9 cellular contexts compared by ENCODE assay signal in genomic region chr7:12570529-12571461, GRCh38. TPM values are rescaled to one million over a fixed set of nuclear protein-coding genes. Genes with fewer than 3 reads are reported as not detected.
A peak's percentile ranks its signal among the peaks of the same experiment; 100 is the strongest.
DNase-seq lines count a peak whose midpoint lies in the region; ATAC-seq and TF ChIP-seq lines count a peak whose summit lies in the region.
"Had no signal": no experiment of that assay in that cellular context is flagged by ENCODE, and none has a peak within 500 bp of the region (broad histone marks: within the 10 kb centered on the region; RNA-seq: fewer than 3 reads in every experiment).

Gene SCIN, plus strand, starts transcription at chr7:12570720. Its CDS starts 67 bp downstream, at chr7:12570787.

- peak within 1 kb of the TSS in 2 of 6 donors; percentile 8 to 86 for H3K27ac Mint-ChIP-seq in naive B cell

- H3K4me3 Mint-ChIP-seq in naive B cell, result peak within 1 kb of the TSS; percentile 46 to 96 (median 84)

- TF ChIP-seq CTCF in esophagus squamous epithelium (IDR thresholded peaks at IDR 0.05) (no peak), upper lobe of left lung (IDR thresholded peaks at IDR 0.05) (no peak)

- peaks cover 48 to 52% (median 49%) of the 10 kb centered on the region in 3 donors for H3K27me3 Mint-ChIP-seq in naive B cell

- no peaks in the 10 kb centered on the region for H3K9me3 Mint-ChIP-seq in naive B cell

- H3K36me3 ChIP-seq in esophagus squamous epithelium, result no peaks in the 10 kb centered on the region
- H3K36me3 ChIP-seq in upper lobe of left lung, result no peaks in the 10 kb centered on the region
- H3K36me3 ChIP-seq: adrenal gland had no signal

- peaks cover 0 to 4% of the 10 kb centered on the region in 2 donors for H3K36me3 Mint-ChIP-seq in naive B cell

- peaks cover 12 to 26% (median 20%) of the 10 kb centered on the region in 3 donors for H3K4me1 Mint-ChIP-seq in naive B cell

- peaks cover 0 to 29% (median 0%) of the 10 kb centered on the region in 4 donors for H3K27me3 ChIP-seq in esophagus squamous epithelium
- peaks cover 0 to 7% (median 0%) of the 10 kb centered on the region in 4 donors for H3K27me3 ChIP-seq in upper lobe of left lung

- intact Hi-C loops in esophagus squamous epithelium (cut with DNase I), result no loop called here

- peak within 1 kb of the TSS; percentile 18 to 78 (median 70) for H3K27ac ChIP-seq in esophagus squamous epithelium
- peak within 1 kb of the TSS in 3 of 4 donors; percentile 25 to 71 (median 48) for H3K27ac ChIP-seq in upper lobe of left lung
- H3K27ac ChIP-seq: adrenal gland had no signal

- no peak for TF ChIP-seq EP300 in upper lobe of left lung (IDR thresholded peaks at IDR 0.05)

- DNase-seq in activated naive CD4-positive, alpha-beta T cell treated with Interleukin-2 at 50 U/mL for 16 hours, result peak; percentile 21
- no peak for DNase-seq in activated naive CD4-positive, alpha-beta T cell (lab: John Stamatoyannopoulos, UW)
- DNase-seq in LHCN-M2 (ENCODE audit: low read depth), result peak; percentile 40
- peak; percentile 1 for DNase-seq in activated CD4-positive, alpha-beta T cell treated with anti-CD3 and anti-CD28 coated beads, Interleukin-2, amount 50 U/mL, for 1 hour
- DNase-seq in esophagus squamous epithelium (lab: John Stamatoyannopoulos, UW), result no peak
- DNase-seq in naive B cell, result peak; percentile 12
- DNase-seq in upper lobe of left lung, result peak; percentile 63 to 90

- peak within 1 kb of the TSS; percentile 36 to 69 (median 56) for H3K4me3 ChIP-seq in esophagus squamous epithelium
- H3K4me3 ChIP-seq in upper lobe of left lung, result peak within 1 kb of the TSS; percentile 19 to 51 (median 46)

- H3K9me3 ChIP-seq in esophagus squamous epithelium (no peaks in the 10 kb centered on the region), upper lobe of left lung (no peaks in the 10 kb centered on the region)
- H3K9me3 ChIP-seq: adrenal gland had no signal

- peak; percentile 67 to 70 for ATAC-seq in naive B cell (ENCODE audit: low read depth in 2 of 2)
- ATAC-seq in upper lobe of left lung (ENCODE audit: low FRiP score in 2 of 2), result peak; percentile 80 to 82
- no peak for ATAC-seq in GM21381 (IDR thresholded peaks at IDR 0.05; ENCODE audit: unreplicated experiment)

- TF ChIP-seq POLR2A in esophagus squamous epithelium (IDR thresholded peaks at IDR 0.05) (no peak), upper lobe of left lung (IDR thresholded peaks at IDR 0.05) (no peak)

- H3K4me1 ChIP-seq in esophagus squamous epithelium (peaks cover 4 to 38% (median 12%) of the 10 kb centered on the region in 3 donors), upper lobe of left lung (peaks cover 5 to 17% (median 13%) of the 10 kb centered on the region in 4 donors)
- H3K4me1 ChIP-seq: adrenal gland had no signal

- WGBS in esophagus squamous epithelium, 2 donors, result 19 to 28% methylated on average over 21 to 52 of the region's 74 CpGs
- 5 to 16% methylated on average over 19 to 58 of the region's 74 CpGs for WGBS in upper lobe of left lung, 2 donors

RNA-seq across cellular contexts. Expression of gene SCIN, which starts in this region (rescaled TPM):
- total RNA-seq in LHCN-M2 (2014; rRNA removed), result 0.40 and 1.0 TPM in 2 replicates
- 1.3 TPM for polyA plus RNA-seq in LHCN-M2 (2012)
- total RNA-seq in esophagus squamous epithelium, result 10 to 100 TPM in 3 of 4 donors, 1 to 10 TPM in 1; 3.4 to 38.4 (median 25.9) TPM
- under 1 TPM in 3 of 6 donors, not detected in 3; 0.11 to 0.48 (median 0.33) TPM for polyA plus RNA-seq in naive B cell (ENCODE audit: low read depth in 6 of 6)
- total RNA-seq in upper lobe of left lung, result 10 to 100 TPM in 5 of 6 donors, 1 to 10 TPM in 1; 9.3 to 19.6 (median 15.0) TPM

Comparison
In these comparisons a context has a peak if more than half of its experiments do, and no peak if none do; other contexts are left out.
1. DNase-seq: peak in activated naive CD4-positive, alpha-beta T cell treated with Interleukin-2 at 50 U/mL for 16 hours (single experiment), LHCN-M2 (single experiment), activated CD4-positive, alpha-beta T cell treated with anti-CD3 and anti-CD28 coated beads, Interleukin-2, amount 50 U/mL, for 1 hour (single experiment) and upper lobe of left lung (2 of 2); none in activated naive CD4-positive, alpha-beta T cell (0 of 4) and esophagus squamous epithelium (single experiment).
2. Peak in DNase-seq and ATAC-seq in naive B cell; RNA of the gene not detected or under 1 TPM.